ENCODE assay signal across 8 cellular contexts in the genomic region with DNA sequence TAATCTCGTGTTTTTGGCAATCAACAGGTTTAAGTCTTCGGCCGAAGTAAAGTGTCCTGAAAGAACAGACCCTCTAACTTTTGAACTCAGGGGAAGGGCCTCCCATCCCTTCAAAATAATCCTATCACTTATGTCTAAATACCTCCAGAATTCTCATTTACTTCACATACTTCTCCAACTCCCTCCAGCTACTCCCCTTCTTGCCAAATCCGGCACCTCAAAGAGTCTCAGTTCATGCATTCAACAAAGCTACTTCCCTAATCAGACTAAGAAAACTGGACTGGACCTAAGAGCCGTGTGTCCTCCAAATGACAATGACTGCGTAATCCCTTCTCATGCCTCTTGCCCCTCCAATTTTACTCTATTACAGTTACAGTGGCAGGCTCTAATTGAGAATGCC. TPM values are rescaled to one million over a fixed set of nuclear protein-coding genes. Genes with fewer than 3 reads are reported as not detected.
DNase-seq lines count a peak whose midpoint lies in the region; ATAC-seq, FAIRE-seq and TF ChIP-seq lines count a peak whose summit lies in the region.

No MANE protein-coding gene starts in this region.

- peak overlapping the region; percentile 99 for H3K4me3 ChIP-seq in GM23338
- peak overlapping the region; percentile 90 for H3K4me3 ChIP-seq in RWPE2 (ENCODE audit: severe bottlenecking)
- H3K4me3 ChIP-seq in endothelial cell of umbilical vein (replicated peaks in 1 of 3; ENCODE audit: insufficient read depth in 1 of 3, low read depth in 1 of 3, low read length in 3 of 3): peak overlapping the region in 2 of 3 experiments; percentile 76 to 85
- peak overlapping the region in 3 of 4 donors; percentile 79 to 95 (median 90) for H3K4me3 ChIP-seq in sigmoid colon

- H3K4me1 ChIP-seq in GM23338 (ENCODE audit: insufficient read depth) (peaks cover 24% of the 10 kb centered on the region), RWPE2 (ENCODE audit: insufficient read depth, poor library complexity, severe bottlenecking) (peaks cover 16% of the 10 kb centered on the region), endothelial cell of umbilical vein (ENCODE audit: control insufficient read depth, extremely low read depth, insufficient read depth, low read length) (peaks cover 10% of the 10 kb centered on the region), sigmoid colon (peaks cover 0 to 34% (median 26%) of the 10 kb centered on the region in 4 donors)

- H3K4me2 ChIP-seq in GM23338: peak overlapping the region; percentile 98
- peak overlapping the region; percentile 93 for H3K4me2 ChIP-seq in endothelial cell of umbilical vein (ENCODE audit: insufficient read depth, low read length)

- CTCF ChIA-PET in endothelial cell of umbilical vein (lab: Charles Lee): interaction anchor here (1.3 to 2.2 kb wide), 3 partner anchors 31 to 61 kb away, joined by 3 to 21 read pairs (median 6); partner anchors contain the start of genes CYB561A3, TMEM138 and TMEM216

- peaks cover 42% of the 10 kb centered on the region for H3F3A ChIP-seq in GM23338 (replicated peaks; ENCODE audit: low read depth)

- ATAC-seq in GM23338 (no peak), RWPE2 (ENCODE audit: low read depth) (no peak)

- TF ChIP-seq EP300 in sigmoid colon (IDR thresholded peaks at IDR 0.05): no peak

- H3K4me3 Mint-ChIP-seq in GM23338: peak overlapping the region; percentile 98

- peaks cover 17% of the 10 kb centered on the region for H3K27me3 Mint-ChIP-seq in GM23338 (ENCODE audit: insufficient read depth, low read depth, poor library complexity)

- peaks cover 41% of the 10 kb centered on the region for H3K36me3 Mint-ChIP-seq in GM23338 (ENCODE audit: low read depth)

- intact Hi-C loops in endothelial cell of umbilical vein (cut with micrococcal nuclease): loop anchor here (2.0 to 10.0 kb wide), 2 partner anchors 37 to 77 kb away; partner anchors contain the start of gene VWCE
- intact Hi-C loops in sigmoid colon (cut with DNase I): loop anchor here (10.0 kb wide), 1 partner anchor 427 kb away; the partner anchor contains the start of gene PRPF19

- no peaks in the 10 kb centered on the region for H3K9me1 ChIP-seq in endothelial cell of umbilical vein (replicated peaks; ENCODE audit: control insufficient read depth, extremely low read depth, insufficient read depth, low read length)

- peak overlapping the region; percentile 95; the same call in 1 of the 2 replicates for H3K27ac ChIP-seq in GM23338 (ENCODE audit: low read depth)
- H3K27ac ChIP-seq in RWPE2 (ENCODE audit: poor library complexity, severe bottlenecking): no peak overlapping the region
- H3K27ac ChIP-seq in endothelial cell of umbilical vein (ENCODE audit: insufficient read depth, low read depth, low read length): no peak overlapping the region
- peak overlapping the region in 2 of 4 donors; percentile 87 to 92 for H3K27ac ChIP-seq in sigmoid colon

- FAIRE-seq in endothelial cell of umbilical vein (lab: Jason Lieb, UNC): no peak

- H3K36me3 ChIP-seq in GM23338 (ENCODE audit: insufficient read depth) (peaks cover 31% of the 10 kb centered on the region), RWPE2 (ENCODE audit: low read depth) (peaks cover 45% of the 10 kb centered on the region), endothelial cell of umbilical vein (ENCODE audit: control insufficient read depth in 2 of 2, extremely low read depth in 1 of 2, insufficient read depth in 2 of 2, low read length in 2 of 2) (peaks cover 2 to 5% of the 10 kb centered on the region in 2 experiments), sigmoid colon (peaks cover 0 to 31% (median 15%) of the 10 kb centered on the region in 4 donors)

- H3K79me2 ChIP-seq in GM23338 (replicated peaks; ENCODE audit: insufficient read depth) (peaks cover 63% of the 10 kb centered on the region), endothelial cell of umbilical vein (ENCODE audit: control insufficient read depth, insufficient read depth, low read length) (peaks cover 56% of the 10 kb centered on the region)

- H3K4me1 Mint-ChIP-seq in GM23338: peaks cover 38% of the 10 kb centered on the region

- DNase-seq in GM23338 (ENCODE audit: low spot score): no peak
- DNase-seq in RWPE2 (ENCODE audit: low spot score): no peak
- DNase-seq in endothelial cell of umbilical vein (ENCODE audit: low read depth, low spot score): no peak
- DNase-seq in sigmoid colon: no peak
- no peak for DNase-seq in stimulated activated CD4-positive, alpha-beta T cell treated with anti-CD3 and anti-CD28 coated beads, Interleukin-1b, Interleukin-23, amount 100 ng/mL, for 48 hours
- no peak for DNase-seq in HK-2 (ENCODE audit: unreplicated experiment)
- no peak for DNase-seq in cerebellar cortex (ENCODE audit: low spot score)
- DNase-seq in activated gamma-delta T cell treated with Interleukin-2 at 50 U/mL for 16 hours: no peak

- TF ChIP-seq POLR2A in endothelial cell of umbilical vein (IDR thresholded peaks at IDR 0.05; ENCODE audit: low read depth, low read length) (no peak), sigmoid colon (IDR thresholded peaks at IDR 0.05) (no peak)

- 61 to 73% methylated on average over 6 of the region's 6 CpGs for WGBS in sigmoid colon, 2 donors

- no peaks in the 10 kb centered on the region for H3K9me3 Mint-ChIP-seq in GM23338

- dilution Hi-C loops in endothelial cell of umbilical vein (cut with MboI; ENCODE audit: extremely low pct_ligation_motif_present, low sequenced_read_pairs): no loop called here

- TF ChIP-seq CTCF in GM23338 (conservative IDR thresholded peaks at IDR 0.05; ENCODE audit: low read depth in 2 of 2) (no peak), RWPE2 (IDR thresholded peaks at IDR 0.05; ENCODE audit: poor library complexity, severe bottlenecking) (no peak), endothelial cell of umbilical vein (IDR thresholded peaks at IDR 0.05; ENCODE audit: extremely low read depth in 1 of 2, insufficient read depth in 1 of 2, low read depth in 1 of 2, low read length in 2 of 2) (no peak), sigmoid colon (IDR thresholded peaks at IDR 0.05) (no peak)

- H3K9me2 ChIP-seq in GM23338 (ENCODE audit: insufficient read depth): no peaks in the 10 kb centered on the region

- POLR2A ChIA-PET in endothelial cell of umbilical vein (lab: Charles Lee): no interaction called here

- H4K20me1 ChIP-seq in GM23338 (replicated peaks; ENCODE audit: insufficient read depth) (peaks cover 33% of the 10 kb centered on the region), endothelial cell of umbilical vein (replicated peaks; ENCODE audit: control insufficient read depth, extremely low read depth, insufficient read depth, low read length) (no peaks in the 10 kb centered on the region)

- H3K9me3 ChIP-seq in RWPE2 (ENCODE audit: severe bottlenecking) (no peaks in the 10 kb centered on the region), endothelial cell of umbilical vein (replicated peaks; ENCODE audit: control insufficient read depth, insufficient read depth, low read length) (no peaks in the 10 kb centered on the region), sigmoid colon (no peaks in the 10 kb centered on the region)

- peak overlapping the region; percentile 90 for H3K9ac ChIP-seq in endothelial cell of umbilical vein (replicated peaks; ENCODE audit: extremely low read depth, insufficient read depth, low read length)

- no TSS peak for BruUV-seq in endothelial cell of umbilical vein (replicated peaks; lab: Mats Ljungman, UMichigan)

- H3K27ac Mint-ChIP-seq in GM23338: peak overlapping the region; percentile 97; the same call in 1 of the 2 replicates

- H2AFZ ChIP-seq in GM23338 (no peak overlapping the region), endothelial cell of umbilical vein (ENCODE audit: low read depth, low read length) (no peak overlapping the region)

- H3K27me3 ChIP-seq in GM23338 (ENCODE audit: insufficient read depth) (no peaks in the 10 kb centered on the region), RWPE2 (ENCODE audit: insufficient read depth, poor library complexity, severe bottlenecking) (no peaks in the 10 kb centered on the region), endothelial cell of umbilical vein (ENCODE audit: control insufficient read depth in 2 of 2, insufficient read depth in 2 of 2, low read length in 2 of 2) (no peaks in the 10 kb centered on the region), sigmoid colon (no peaks in the 10 kb centered on the region)

RNA-seq across cellular contexts. Expression of gene DDB1, which starts 1.3 kb away (rescaled TPM):
- 282 and 292 TPM in 2 replicates for total RNA-seq in GM23338 (2014; rRNA removed; shearing (Covaris generic))
- 102 and 109 TPM in 2 replicates for polyA plus RNA-seq in GM23338 (2016; fragmentation: Nextera tagmentation; extraction: Ambion mirVana)
- 229 TPM in 2 replicates for total RNA-seq in endothelial cell of umbilical vein
- polyA plus RNA-seq in endothelial cell of umbilical vein: 196 and 230 TPM in 2 replicates
- polyA plus RNA-seq in endothelial cell of umbilical vein (2011; cell fraction: cytosol; rRNA removed): 195 and 198 TPM in 2 replicates
- 202 and 237 TPM in 2 replicates for polyA plus RNA-seq in endothelial cell of umbilical vein (2011; cell fraction: nucleus; rRNA removed)
- polyA plus RNA-seq in endothelial cell of umbilical vein (2012): 160 and 171 TPM in 2 replicates
- polyA minus RNA-seq in endothelial cell of umbilical vein: 417 and 419 TPM in 2 replicates
- 278 TPM for polyA minus RNA-seq in endothelial cell of umbilical vein (2011; cell fraction: cytosol; rRNA and poly(A)+ RNA removed)
- polyA minus RNA-seq in endothelial cell of umbilical vein (2011; cell fraction: nucleus; rRNA and poly(A)+ RNA removed): 149 and 190 TPM in 2 replicates
- total RNA-seq in sigmoid colon: 100 to 1,000 TPM; 101 to 108 (median 105) TPM
- 100 to 1,000 TPM in 1 of 3 donors, 10 to 100 TPM in 2; 68.2 to 120 (median 75.1) TPM for polyA plus RNA-seq in sigmoid colon

RNA-seq across cellular contexts. Expression of gene TKFC, which starts 1.4 kb away (rescaled TPM):
- total RNA-seq in GM23338 (2014; rRNA removed; shearing (Covaris generic)): 27.0 and 46.9 TPM in 2 replicates
- polyA plus RNA-seq in GM23338 (2016; fragmentation: Nextera tagmentation; extraction: Ambion mirVana) (21.1 and 21.7 TPM in 2 replicates), endothelial cell of umbilical vein (31.7 and 34.0 TPM in 2 replicates), sigmoid colon (10 to 100 TPM; 14.4 to 40.0 (median 29.4) TPM)
- total RNA-seq in endothelial cell of umbilical vein (28.6 and 30.8 TPM in 2 replicates), sigmoid colon (10 to 100 TPM; 10.8 to 12.0 (median 11.8) TPM)
- polyA plus RNA-seq in endothelial cell of umbilical vein (2011; cell fraction: cytosol; rRNA removed): 16.7 and 21.4 TPM in 2 replicates
- 80.5 and 95.5 TPM in 2 replicates for polyA plus RNA-seq in endothelial cell of umbilical vein (2011; cell fraction: nucleus; rRNA removed)
- polyA plus RNA-seq in endothelial cell of umbilical vein (2012): 20.7 and 27.4 TPM in 2 replicates
- 24.5 and 26.6 TPM in 2 replicates for polyA minus RNA-seq in endothelial cell of umbilical vein
- polyA minus RNA-seq in endothelial cell of umbilical vein (2011; cell fraction: cytosol; rRNA and poly(A)+ RNA removed): 45.1 TPM
- polyA minus RNA-seq in endothelial cell of umbilical vein (2011; cell fraction: nucleus; rRNA and poly(A)+ RNA removed): 19.1 and 24.2 TPM in 2 replicates

RNA-seq across cellular contexts. Expression of gene CYB561A3, which starts 30.0 kb away (rescaled TPM):
- 20.9 and 30.8 TPM in 2 replicates for total RNA-seq in GM23338 (2014; rRNA removed; shearing (Covaris generic))
- 7.8 and 9.8 TPM in 2 replicates for polyA plus RNA-seq in GM23338 (2016; fragmentation: Nextera tagmentation; extraction: Ambion mirVana)
- total RNA-seq in endothelial cell of umbilical vein: 41.6 and 44.0 TPM in 2 replicates
- 102 and 103 TPM in 2 replicates for polyA plus RNA-seq in endothelial cell of umbilical vein
- 58.9 and 65.6 TPM in 2 replicates for polyA plus RNA-seq in endothelial cell of umbilical vein (2011; cell fraction: cytosol; rRNA removed)
- 62.1 and 63.9 TPM in 2 replicates for polyA plus RNA-seq in endothelial cell of umbilical vein (2011; cell fraction: nucleus; rRNA removed)
- 34.4 and 39.0 TPM in 2 replicates for polyA plus RNA-seq in endothelial cell of umbilical vein (2012)
- polyA minus RNA-seq in endothelial cell of umbilical vein: 83.3 and 86.3 TPM in 2 replicates
- 33.6 TPM for polyA minus RNA-seq in endothelial cell of umbilical vein (2011; cell fraction: cytosol; rRNA and poly(A)+ RNA removed)
- polyA minus RNA-seq in endothelial cell of umbilical vein (2011; cell fraction: nucleus; rRNA and poly(A)+ RNA removed): 19.2 and 21.5 TPM in 2 replicates
- 10 to 100 TPM; 17.3 to 39.6 (median 30.5) TPM for total RNA-seq in sigmoid colon
- 10 to 100 TPM; 35.1 to 66.2 (median 39.6) TPM for polyA plus RNA-seq in sigmoid colon

RNA-seq across cellular contexts. Expression of gene TMEM138, which starts 30.5 kb away (rescaled TPM):
- total RNA-seq in GM23338 (2014; rRNA removed; shearing (Covaris generic)): 26.9 and 30.2 TPM in 2 replicates
- polyA plus RNA-seq in GM23338 (2016; fragmentation: Nextera tagmentation; extraction: Ambion mirVana) (32.1 and 37.0 TPM in 2 replicates), endothelial cell of umbilical vein (60.0 and 85.1 TPM in 2 replicates), sigmoid colon (10 to 100 TPM; 12.6 to 39.9 (median 19.4) TPM)
- total RNA-seq in endothelial cell of umbilical vein (37.9 and 43.6 TPM in 2 replicates), sigmoid colon (10 to 100 TPM; 13.5 to 33.8 (median 21.0) TPM)
- 48.1 and 55.3 TPM in 2 replicates for polyA plus RNA-seq in endothelial cell of umbilical vein (2011; cell fraction: cytosol; rRNA removed)
- polyA plus RNA-seq in endothelial cell of umbilical vein (2011; cell fraction: nucleus; rRNA removed): 109 and 119 TPM in 2 replicates
- polyA plus RNA-seq in endothelial cell of umbilical vein (2012): 37.1 and 52.5 TPM in 2 replicates
- 61.0 and 76.7 TPM in 2 replicates for polyA minus RNA-seq in endothelial cell of umbilical vein
- polyA minus RNA-seq in endothelial cell of umbilical vein (2011; cell fraction: cytosol; rRNA and poly(A)+ RNA removed): 17.6 TPM
- polyA minus RNA-seq in endothelial cell of umbilical vein (2011; cell fraction: nucleus; rRNA and poly(A)+ RNA removed): 45.5 and 62.4 TPM in 2 replicates

RNA-seq across cellular contexts. Expression of gene VWCE, which starts 36.5 kb away (rescaled TPM):
- 13.1 and 16.9 TPM in 2 replicates for total RNA-seq in GM23338 (2014; rRNA removed; shearing (Covaris generic))
- 9.7 and 9.9 TPM in 2 replicates for polyA plus RNA-seq in GM23338 (2016; fragmentation: Nextera tagmentation; extraction: Ambion mirVana)
- 14.4 and 14.8 TPM in 2 replicates for total RNA-seq in endothelial cell of umbilical vein
- 6.5 and 7.8 TPM in 2 replicates for polyA plus RNA-seq in endothelial cell of umbilical vein
- polyA plus RNA-seq in endothelial cell of umbilical vein (2011; cell fraction: cytosol; rRNA removed): 2.2 and 3.0 TPM in 2 replicates
- polyA plus RNA-seq in endothelial cell of umbilical vein (2011; cell fraction: nucleus; rRNA removed): 24.3 and 28.9 TPM in 2 replicates
- polyA plus RNA-seq in endothelial cell of umbilical vein (2012): 3.7 and 3.8 TPM in 2 replicates
- polyA minus RNA-seq in endothelial cell of umbilical vein: 7.2 and 7.8 TPM in 2 replicates
- polyA minus RNA-seq in endothelial cell of umbilical vein (2011; cell fraction: cytosol; rRNA and poly(A)+ RNA removed): 1.1 TPM
- 8.7 and 13.7 TPM in 2 replicates for polyA minus RNA-seq in endothelial cell of umbilical vein (2011; cell fraction: nucleus; rRNA and poly(A)+ RNA removed)
- 1 to 10 TPM in 2 of 4 donors, under 1 TPM in 2; 0.49 to 5.5 (median 0.81) TPM for total RNA-seq in sigmoid colon
- polyA plus RNA-seq in sigmoid colon: under 1 TPM in 1 of 3 donors, not detected in 2; 0.61 TPM
